9 cellular contexts compared by ENCODE assay signal in the genomic region with DNA sequence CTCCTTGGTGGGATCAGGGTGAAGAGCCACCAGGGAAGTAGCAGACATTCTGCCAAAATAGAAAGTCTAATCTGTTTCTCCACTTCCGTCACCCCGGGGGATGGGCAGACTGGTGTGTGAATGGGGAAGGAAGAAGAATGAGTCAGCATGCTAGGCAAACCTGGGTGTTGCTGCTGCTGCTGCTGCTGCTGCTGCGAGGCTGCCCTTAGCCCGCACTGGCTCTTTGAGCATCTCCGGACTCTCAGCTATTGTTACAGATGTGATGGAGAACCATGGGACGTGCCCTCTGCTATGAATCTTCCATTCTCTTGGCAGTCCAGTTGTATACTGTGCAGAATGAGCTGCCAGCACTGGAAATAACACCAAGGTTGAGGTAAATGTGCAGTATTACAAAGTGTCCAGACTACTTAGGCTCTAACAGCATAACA.
DNase-seq lines count a peak whose midpoint lies in the region; ATAC-seq, FAIRE-seq and TF ChIP-seq lines count a peak whose summit lies in the region.
"Had no signal": no experiment of that assay in that cellular context is flagged by ENCODE, and none has a peak within 500 bp of the region (broad histone marks: within the 10 kb centered on the region; RNA-seq: fewer than 3 reads in every experiment).

No MANE protein-coding gene starts in this region.

- no peak for FAIRE-seq in pancreas (lab: Jason Lieb, UNC)
- FAIRE-seq: G401.6 had no signal

- ATAC-seq in HG02840 (IDR thresholded peaks at IDR 0.05; ENCODE audit: low FRiP score, unreplicated experiment) (peak; percentile 93), pancreas (peak; percentile 53 to 86 (median 76))

- intact Hi-C loops in pancreas (cut with DNase I): no loop called here

- H3K27me3 ChIP-seq in pancreas: no peaks in the 10 kb centered on the region

- no peaks in the 10 kb centered on the region for H3K9me3 ChIP-seq in pancreas

- no peak for TF ChIP-seq CTCF in pancreas (IDR thresholded peaks at IDR 0.05)

- peak; percentile 22 for DNase-seq in NCI-H748 (lab: John Stamatoyannopoulos, UW; ENCODE audit: unreplicated experiment)
- no peak for DNase-seq in NCI-H748 treated with DMSO at 0.1 percent for 48 hours (lab: John Stamatoyannopoulos, UW)
- peak; percentile 78 for DNase-seq in NOMO-1 treated with dmso at 0.1 percent for 144 hours (lab: John Stamatoyannopoulos, UW; ENCODE audit: unreplicated experiment)
- DNase-seq in activated CD8-positive, alpha-beta memory T cell treated with anti-CD3 and anti-CD28 coated beads, Interleukin-2, amount 50 U/mL, for 4 hours: peak; percentile 60
- DNase-seq in fibroblast of peridontal ligament (ENCODE audit: extremely low read depth): peak; percentile 58
- peak in 5 of 6 donors; percentile 35 to 66 (median 44) for DNase-seq in pancreas
- peak; percentile 80 for DNase-seq in ureter (ENCODE audit: low spot score)

- H3K36me3 ChIP-seq in pancreas: no peaks in the 10 kb centered on the region

- H3K27ac ChIP-seq in pancreas: no peak overlapping the region

- WGBS in pancreas, 2 donors: 62 to 70% methylated on average over 6 of the region's 6 CpGs

- peaks cover 0 to 5% (median 3%) of the 10 kb centered on the region in 3 donors for H3K4me1 ChIP-seq in pancreas

- no peak overlapping the region for H3K4me3 ChIP-seq in pancreas
